In the genomic region with DNA sequence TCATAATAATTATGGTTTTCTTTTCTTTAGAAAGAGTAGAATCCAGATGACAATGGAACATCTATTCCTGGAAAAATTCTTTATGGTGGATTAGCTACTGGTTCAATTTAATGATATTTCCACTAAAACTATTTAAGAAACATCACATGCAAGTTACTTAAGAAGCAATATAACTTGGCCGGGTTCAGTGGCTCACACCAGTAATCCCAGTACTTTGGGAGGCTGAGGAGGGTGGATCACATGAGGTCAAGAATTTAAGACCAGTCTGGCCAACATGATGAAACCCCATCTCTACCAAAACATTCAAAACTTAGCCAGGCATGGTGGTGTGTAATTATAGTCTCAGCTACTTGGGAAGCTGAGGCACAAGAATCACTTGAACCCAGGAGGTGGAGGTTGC, we compare ENCODE assay signal across 5 cellular contexts.
"Had no signal": no experiment of that assay in that cellular context is flagged by ENCODE, and none has a peak within 500 bp of the region (broad histone marks: within the 10 kb centered on the region; RNA-seq: fewer than 3 reads in every experiment).

No MANE protein-coding gene starts in this region.

- DNase-seq: H9, HCEC 1CT, IMR-90 had no signal

- H3K4me2 ChIP-seq: GM23338 had no signal

- H3K4me3 ChIP-seq: GM23338, K562 had no signal
